ENCODE assay signal across 23 cellular contexts in the genomic region with DNA sequence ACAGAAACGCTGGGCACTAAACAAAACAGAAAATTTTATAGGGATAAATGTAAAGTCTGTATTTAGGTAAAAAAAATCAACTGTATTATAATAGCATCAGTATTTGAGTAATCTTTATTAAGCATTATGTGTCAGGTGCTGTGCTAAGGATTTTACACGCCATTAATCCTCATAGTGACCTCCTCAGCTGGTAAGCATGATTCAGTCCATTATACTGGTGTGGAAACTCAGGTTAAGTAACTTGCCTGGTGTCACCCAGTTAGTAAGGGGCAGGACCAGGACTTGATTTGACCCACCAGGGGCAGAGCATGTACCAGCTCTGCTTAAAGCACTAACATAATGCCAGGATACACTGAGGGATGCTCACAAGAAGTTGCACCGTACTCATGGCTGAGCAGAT. TPM values are rescaled to one million over a fixed set of nuclear protein-coding genes. Genes with fewer than 3 reads are reported as not detected.
DNase-seq lines count a peak whose midpoint lies in the region; ATAC-seq and TF ChIP-seq lines count a peak whose summit lies in the region.
"Had no signal": no experiment of that assay in that cellular context is flagged by ENCODE, and none has a peak within 500 bp of the region (broad histone marks: within the 10 kb centered on the region; RNA-seq: fewer than 3 reads in every experiment).

No MANE protein-coding gene starts in this region.

- peaks cover 10% of the 10 kb centered on the region for H3K36me3 ChIP-seq in RWPE2 (ENCODE audit: low read depth)
- no peaks in the 10 kb centered on the region for H3K36me3 ChIP-seq in esophagus squamous epithelium
- H3K36me3 ChIP-seq: cardiac muscle cell, neural progenitor cell had no signal

- ATAC-seq in activated naive CD4-positive, alpha-beta T cell treated with anti-CD3 and anti-CD28 coated beads, Interleukin-2, amount 50 U/mL, for 72 hours, result peak; percentile 11 to 16
- ATAC-seq in RWPE2 (ENCODE audit: low read depth), result no peak
- no peak for ATAC-seq in HG02763 (IDR thresholded peaks at IDR 0.05; ENCODE audit: unreplicated experiment)

- no peak overlapping the region for H3K4me3 ChIP-seq in RWPE2 (ENCODE audit: severe bottlenecking)
- no peak overlapping the region for H3K4me3 ChIP-seq in esophagus squamous epithelium
- H3K4me3 ChIP-seq: cardiac muscle cell, lung, neural progenitor cell had no signal

- CTCF ChIA-PET in activated naive CD4-positive, alpha-beta T cell treated with anti-CD3 and anti-CD28 coated beads for 36 hours (lab: Charles Lee), result interaction anchor here (1.5 to 1.6 kb wide), 2 partner anchors 33 to 35 kb away, joined by 3 read pairs; no protein-coding TSS in a partner anchor

- no peak for TF ChIP-seq POLR2A in esophagus squamous epithelium (IDR thresholded peaks at IDR 0.05)

- H3K4me1 ChIP-seq in RWPE2 (ENCODE audit: insufficient read depth, poor library complexity, severe bottlenecking) (peaks cover 34% of the 10 kb centered on the region), esophagus squamous epithelium (peaks cover 30 to 76% (median 40%) of the 10 kb centered on the region in 3 donors)

- no peaks in the 10 kb centered on the region for H3K9me3 Mint-ChIP-seq in activated naive CD4-positive, alpha-beta T cell treated with anti-CD3 and anti-CD28 coated beads, Interleukin-2, amount 50 U/mL, for 72 hours
- no peaks in the 10 kb centered on the region for H3K9me3 Mint-ChIP-seq in activated naive CD4-positive, alpha-beta T cell treated with anti-CD3 and anti-CD28 coated beads for 36 hours
- H3K9me3 Mint-ChIP-seq: activated T-cell treated with anti-CD3 and anti-CD28 coated beads, Interleukin-2, amount 50 U/mL, for 24 hours had no signal

- H3K27ac Mint-ChIP-seq in activated naive CD4-positive, alpha-beta T cell treated with anti-CD3 and anti-CD28 coated beads, Interleukin-2, amount 50 U/mL, for 72 hours, result peak overlapping the region in 1 of 2 donors; percentile 31
- no peak overlapping the region for H3K27ac Mint-ChIP-seq in activated naive CD4-positive, alpha-beta T cell treated with anti-CD3 and anti-CD28 coated beads for 36 hours
- H3K27ac Mint-ChIP-seq: activated T-cell treated with anti-CD3 and anti-CD28 coated beads, Interleukin-2, amount 50 U/mL, for 24 hours; neural progenitor cell had no signal

- H3K27ac ChIP-seq in RWPE2 (ENCODE audit: poor library complexity, severe bottlenecking), result peak overlapping the region; percentile 65
- peak overlapping the region; percentile 47 to 89 (median 82) for H3K27ac ChIP-seq in esophagus squamous epithelium
- H3K27ac ChIP-seq: cardiac muscle cell, neural progenitor cell had no signal

- peaks cover 21% of the 10 kb centered on the region for H3K27me3 Mint-ChIP-seq in activated naive CD4-positive, alpha-beta T cell treated with anti-CD3 and anti-CD28 coated beads for 36 hours (ENCODE audit: low read depth)

- no peaks in the 10 kb centered on the region for H3K4me1 Mint-ChIP-seq in activated naive CD4-positive, alpha-beta T cell treated with anti-CD3 and anti-CD28 coated beads for 36 hours (ENCODE audit: low read depth)

- WGBS in esophagus squamous epithelium, 2 donors, result 79 to 85% methylated on average over 3 of the region's 3 CpGs

- no peak overlapping the region for H3K4me3 Mint-ChIP-seq in activated naive CD4-positive, alpha-beta T cell treated with anti-CD3 and anti-CD28 coated beads for 36 hours
- H3K4me3 Mint-ChIP-seq: activated T-cell treated with anti-CD3 and anti-CD28 coated beads, Interleukin-2, amount 50 U/mL, for 24 hours; neural progenitor cell had no signal

- H3K36me3 Mint-ChIP-seq in activated naive CD4-positive, alpha-beta T cell treated with anti-CD3 and anti-CD28 coated beads, Interleukin-2, amount 50 U/mL, for 72 hours, result no peaks in the 10 kb centered on the region
- H3K36me3 Mint-ChIP-seq in activated naive CD4-positive, alpha-beta T cell treated with anti-CD3 and anti-CD28 coated beads for 36 hours (ENCODE audit: low read depth), result no peaks in the 10 kb centered on the region

- no peak for DNase-seq in activated naive CD4-positive, alpha-beta T cell treated with anti-CD3 and anti-CD28 coated beads, Interleukin-2, amount 50 U/mL, for 72 hours (ENCODE audit: low spot score in 2 of 2)
- no peak for DNase-seq in activated naive CD4-positive, alpha-beta T cell treated with anti-CD3 and anti-CD28 coated beads for 36 hours
- DNase-seq in RWPE2 (ENCODE audit: low spot score), result no peak
- DNase-seq in esophagus squamous epithelium (lab: John Stamatoyannopoulos, UW), result no peak
- no peak for DNase-seq in EL
- DNase-seq in iPS-NIHi7 (ENCODE audit: extremely low spot score), result no peak
- DNase-seq in activated CD4-positive, alpha-beta T cell treated with anti-CD3 and anti-CD28 coated beads for 48 hours, result no peak
- DNase-seq: activated naive CD4-positive, alpha-beta T cell treated with Interleukin-2 at 50 U/mL for 16 hours; activated T-cell treated with anti-CD3 and anti-CD28 coated beads, Interleukin-2, amount 50 U/mL, for 24 hours; amygdala; cortex of kidney; DND-41; KBM-7; kidney; NCI-H1436 treated with DMSO at 0.1 percent for 48 hours; NCI-H510A; posterior cingulate gyrus; SHP77 treated with DMSO at 0.1 percent for 48 hours; trophoblast cell had no signal

- intact Hi-C loops in activated naive CD4-positive, alpha-beta T cell treated with anti-CD3 and anti-CD28 coated beads for 36 hours (cut with micrococcal nuclease), result loop anchor here (2.0 kb wide), 1 partner anchor 28 kb away; no protein-coding TSS in a partner anchor
- intact Hi-C loops in esophagus squamous epithelium (cut with DNase I), result no loop called here

- TF ChIP-seq CTCF in RWPE2 (IDR thresholded peaks at IDR 0.05; ENCODE audit: poor library complexity, severe bottlenecking), result no peak
- no peak for TF ChIP-seq CTCF in esophagus squamous epithelium (IDR thresholded peaks at IDR 0.05)

- H3K9me3 ChIP-seq in RWPE2 (ENCODE audit: severe bottlenecking) (no peaks in the 10 kb centered on the region), esophagus squamous epithelium (no peaks in the 10 kb centered on the region)

- H3K27me3 ChIP-seq in RWPE2 (ENCODE audit: insufficient read depth, poor library complexity, severe bottlenecking) (no peaks in the 10 kb centered on the region), esophagus squamous epithelium (peaks cover 0 to 31% (median 0%) of the 10 kb centered on the region in 4 donors)

RNA-seq across cellular contexts. Expression of gene MYO5C, which starts 4.8 kb away (rescaled TPM):
- total RNA-seq in activated naive CD4-positive, alpha-beta T cell treated with anti-CD3 and anti-CD28 coated beads, Interleukin-2, amount 50 U/mL, for 72 hours, result 1 to 10 TPM; 1.0 to 1.1 TPM
- under 1 TPM; 0.19 to 0.25 TPM for total RNA-seq in activated naive CD4-positive, alpha-beta T cell treated with anti-CD3 and anti-CD28 coated beads for 36 hours
- 10 to 100 TPM; 17.8 to 25.5 (median 23.6) TPM for total RNA-seq in esophagus squamous epithelium

Comparison
In these comparisons a context has a peak if more than half of its experiments do, and no peak if none do; other contexts are left out.
1. ATAC-seq: peak in activated naive CD4-positive, alpha-beta T cell treated with anti-CD3 and anti-CD28 coated beads, Interleukin-2, amount 50 U/mL, for 72 hours (2 of 2); none in RWPE2 (single experiment) and HG02763 (single experiment).
2. RNA of gene MYO5C, which starts 4.8 kb away (total RNA-seq): 17.8 to 25.5 TPM in esophagus squamous epithelium; 1.0 to 1.1 TPM in activated naive CD4-positive, alpha-beta T cell treated with anti-CD3 and anti-CD28 coated beads, Interleukin-2, amount 50 U/mL, for 72 hours and 0.19 to 0.25 TPM in activated naive CD4-positive, alpha-beta T cell treated with anti-CD3 and anti-CD28 coated beads for 36 hours; every median in the first group is over 4 times any median in the second.